Comparison of ENCODE assay signal across 16 cellular contexts in the genomic region with DNA sequence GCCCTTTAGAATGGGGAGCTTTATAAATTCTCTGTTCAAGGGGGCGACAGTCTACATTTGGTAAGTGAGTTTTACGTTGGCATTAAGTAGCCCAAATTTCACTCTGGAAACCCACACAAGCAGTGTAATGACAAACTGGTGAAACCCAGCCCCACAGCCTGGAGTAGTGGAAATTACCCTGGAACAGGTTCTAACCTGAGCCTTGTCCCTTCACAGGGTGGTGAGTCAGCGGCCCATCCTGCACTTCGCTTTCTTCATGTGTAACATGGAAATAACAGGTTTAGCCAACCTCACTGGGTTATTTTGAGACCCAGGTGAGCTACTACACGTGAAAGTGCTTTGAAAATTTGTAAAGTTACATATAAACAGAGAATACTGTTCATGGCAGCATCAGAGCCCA. TPM values are rescaled to one million over a fixed set of nuclear protein-coding genes. Genes with fewer than 3 reads are reported as not detected.
DNase-seq lines count a peak whose midpoint lies in the region; ATAC-seq and TF ChIP-seq lines count a peak whose summit lies in the region.
"Had no signal": no experiment of that assay in that cellular context is flagged by ENCODE, and none has a peak within 500 bp of the region (broad histone marks: within the 10 kb centered on the region; RNA-seq: fewer than 3 reads in every experiment).

No MANE protein-coding gene starts in this region.

- H4K8ac ChIP-seq in IMR-90 (ENCODE audit: low read depth in 2 of 2, low read length in 2 of 2) = no peak overlapping the region

- DNase-seq in IMR-90 (no peak), RWPE1 (ENCODE audit: low spot score) (peak; percentile 90), foreskin keratinocyte (peak; percentile 91 to 97), MG63 (no peak), RKO (ENCODE audit: low spot score) (no peak)
- DNase-seq: CD8-positive, alpha-beta memory T cell; EL; Kasumi-1; NCI-H1417; NCI-H2029; NCI-H510A treated with DMSO at 0.1 percent for 48 hours had no signal

- no peak for ATAC-seq in IMR-90 (ENCODE audit: low read depth)
- ATAC-seq in foreskin keratinocyte = peak; percentile 74
- no peak for ATAC-seq in HG03439 (IDR thresholded peaks at IDR 0.05; ENCODE audit: unreplicated experiment)
- ATAC-seq in GM21825 (IDR thresholded peaks at IDR 0.05; ENCODE audit: unreplicated experiment) = no peak

- H2BK15ac ChIP-seq in IMR-90 (ENCODE audit: low read depth, low read length) = no peak overlapping the region

- H2BK120ac ChIP-seq in IMR-90 (ENCODE audit: low read depth, low read length) = no peak overlapping the region

- WGBS in IMR-90 (ENCODE audit: extremely low coverage in 2 of 2, insufficient read length in 1 of 2), 2 experiments = 100% methylated on average over 1 of the region's 5 CpGs; no CpG with 5 or more reads in 1 of the 2 experiments

- TF ChIP-seq RAD21 in IMR-90 (IDR thresholded peaks at IDR 0.05; ENCODE audit: low read length) = no peak

- H3K9me1 ChIP-seq in IMR-90 (ENCODE audit: insufficient read depth, low read length) = peaks cover 8% of the 10 kb centered on the region

- no peak for TF ChIP-seq CTCF in IMR-90 (conservative IDR thresholded peaks at IDR 0.05; ENCODE audit: low read depth, low read length)
- TF ChIP-seq CTCF in RWPE1 (conservative IDR thresholded peaks at IDR 0.05; ENCODE audit: low read depth) = no peak
- TF ChIP-seq CTCF in foreskin keratinocyte (conservative IDR thresholded peaks at IDR 0.05) = peak; percentile 7

- dilution Hi-C loops in IMR-90 (cut with HindIII; ENCODE audit: low sequenced_read_pairs, unreplicated experiment) = no loop called here

- no peak overlapping the region for H3K4me2 ChIP-seq in IMR-90 (ENCODE audit: low read depth, low read length)
- H3K4me2 ChIP-seq: BLaER1 had no signal

- no peak overlapping the region for H2BK20ac ChIP-seq in IMR-90 (ENCODE audit: low read depth, low read length)

- H4K91ac ChIP-seq in IMR-90 (ENCODE audit: insufficient read depth, low read depth, low read length) = no peak overlapping the region

- H4K5ac ChIP-seq in IMR-90 (ENCODE audit: low read depth, low read length) = no peak overlapping the region

- in situ Hi-C loops in IMR-90 (cut with MboI; ENCODE audit: low sequenced_read_pairs) = no loop called here

- H3K56ac ChIP-seq in IMR-90 (ENCODE audit: extremely low read depth, insufficient read depth, low read length) = no peak overlapping the region

- peak overlapping the region; percentile 44; the same call in 1 of the 2 replicates for H2AK5ac ChIP-seq in IMR-90 (ENCODE audit: low read depth, low read length)

- no peak overlapping the region; the same call in 1 of the 2 replicates for H3K23ac ChIP-seq in IMR-90 (ENCODE audit: low read depth, low read length)

- peaks cover 14 to 42% of the 10 kb centered on the region in 2 experiments for H3K79me1 ChIP-seq in IMR-90 (ENCODE audit: low read depth in 1 of 2, low read length in 2 of 2)

- 0 out of 2 replicates have a peak overlapping the region, but pooled peaks have one; percentile 18 for H3K4ac ChIP-seq in IMR-90 (ENCODE audit: low read depth, low read length)

- H2AK9ac ChIP-seq in IMR-90 (replicated peaks; ENCODE audit: low read depth, low read length, poor library complexity) = no peak overlapping the region

- no peaks in the 10 kb centered on the region for H3K27me3 ChIP-seq in IMR-90 (ENCODE audit: control insufficient read depth, insufficient read depth, low read length)
- no peaks in the 10 kb centered on the region for H3K27me3 ChIP-seq in foreskin keratinocyte
- no peaks in the 10 kb centered on the region for H3K27me3 ChIP-seq in MG63
- H3K27me3 ChIP-seq: BLaER1 had no signal

- H3K9ac ChIP-seq in IMR-90 (ENCODE audit: low read depth, low read length) = no peak overlapping the region
- H3K9ac ChIP-seq: BLaER1 had no signal

- no peak overlapping the region for H3K18ac ChIP-seq in IMR-90 (ENCODE audit: low read depth, low read length)

- no peak overlapping the region for H2BK5ac ChIP-seq in IMR-90 (ENCODE audit: low read depth, low read length, poor library complexity, severe bottlenecking)

- peaks cover 4% of the 10 kb centered on the region; the same call in 1 of the 2 replicates for H4K20me1 ChIP-seq in IMR-90 (ENCODE audit: insufficient read depth, low read length)

- TF ChIP-seq POLR2A in IMR-90 (IDR thresholded peaks at IDR 0.05; ENCODE audit: low read depth, low read length) = no peak

- H3K9me3 ChIP-seq in IMR-90 (ENCODE audit: control insufficient read depth, insufficient read depth, low read length) (no peaks in the 10 kb centered on the region), MG63 (no peaks in the 10 kb centered on the region)
- H3K9me3 ChIP-seq: BLaER1, HAP-1 had no signal

- H3K27ac ChIP-seq in IMR-90 (ENCODE audit: insufficient read depth, low read length) (no peak overlapping the region), RWPE1 (peak overlapping the region; percentile 94), foreskin keratinocyte (peak overlapping the region; percentile 100), skin epidermis (peak overlapping the region in 19 of 21 experiments; percentile 28 to 85 (median 72))
- H3K27ac ChIP-seq: BLaER1 had no signal

- H3K4me1 ChIP-seq in IMR-90 (ENCODE audit: control insufficient read depth, insufficient read depth, low read length) = peaks cover 10% of the 10 kb centered on the region
- peaks cover 24% of the 10 kb centered on the region for H3K4me1 ChIP-seq in foreskin keratinocyte

- CTCF ChIA-PET in IMR-90 (lab: Yijun Ruan, JAX) (interaction anchor here (1.0 kb wide), 1 partner anchor 268 kb away, joined by 5 read pairs; the partner anchor contains the start of gene TIMM22), RWPE1 (lab: Yijun Ruan, JAX) (interaction anchor here (0.6 to 1.2 kb wide), 2 partner anchors 29 to 114 kb away, joined by 3 to 6 read pairs; no protein-coding TSS in a partner anchor)

- no peak overlapping the region for H2AFZ ChIP-seq in IMR-90 (replicated peaks; ENCODE audit: low read length, poor library complexity)

- POLR2A ChIA-PET in IMR-90 (lab: Charles Lee; ENCODE audit: unreplicated experiment) = no interaction called here
- POLR2A ChIA-PET in RWPE1 (lab: Yijun Ruan, JAX; ENCODE audit: low non-redundant PET) = no interaction called here

- no TSS peak for BruUV-seq in IMR-90 (replicated peaks; lab: Mats Ljungman, UMichigan)

- intact Hi-C loops in IMR-90 (cut with micrococcal nuclease) = no loop called here

- H3K14ac ChIP-seq in IMR-90 (replicated peaks; ENCODE audit: low read depth, low read length) = no peak overlapping the region

- peaks cover 1% of the 10 kb centered on the region; the same call in 1 of the 2 replicates for H3K36me3 ChIP-seq in IMR-90 (ENCODE audit: control insufficient read depth, insufficient read depth, low read length)
- H3K36me3 ChIP-seq in MG63 = no peaks in the 10 kb centered on the region
- H3K36me3 ChIP-seq: BLaER1 had no signal

- H3K4me3 ChIP-seq in IMR-90 (ENCODE audit: insufficient read depth, low read depth, low read length) = no peak overlapping the region
- no peak overlapping the region for H3K4me3 ChIP-seq in skin epidermis
- H3K4me3 ChIP-seq in MG63 = no peak overlapping the region
- H3K4me3 ChIP-seq: BLaER1, HAP-1 had no signal

TF ChIP-seq in IMR-90, 13 proteins besides CTCF, POLR2A, EP300 and RAD21 (continues in another document):
- TF ChIP-seq FOS (IDR thresholded peaks at IDR 0.05; ENCODE audit: low read depth, low read length) (no peak), SMC3 (IDR thresholded peaks at IDR 0.05; ENCODE audit: low read depth, low read length) (no peak), RCOR1 (IDR thresholded peaks at IDR 0.05; ENCODE audit: insufficient replicate concordance, low read length) (no peak), CEBPB (IDR thresholded peaks at IDR 0.05; ENCODE audit: low read depth, low read length) (no peak), MAZ (IDR thresholded peaks at IDR 0.05; ENCODE audit: borderline replicate concordance, low read depth, low read length) (no peak), NFE2L2 (IDR thresholded peaks at IDR 0.05; ENCODE audit: low read depth, low read length) (no peak)

RNA-seq across cellular contexts. Expression of gene TLCD3A, which starts 3.5 kb away (rescaled TPM):
- total RNA-seq in IMR-90 (2012; rRNA removed) (14.4 and 15.2 TPM in 2 replicates), foreskin keratinocyte (35.3 and 38.9 TPM in 2 replicates)
- polyA plus RNA-seq in IMR-90 (2012; rRNA removed) (33.3 and 35.0 TPM in 2 replicates), foreskin keratinocyte (35.4 and 39.2 TPM in 2 replicates)
- polyA plus RNA-seq in IMR-90 (2012; cell fraction: cytosol; rRNA removed) = 23.3 and 36.1 TPM in 2 replicates
- 19.6 and 20.6 TPM in 2 replicates for polyA plus RNA-seq in IMR-90 (2012; cell fraction: nucleus; rRNA removed; ENCODE audit: low replicate concordance)
- 5.7 and 6.7 TPM in 2 replicates for total RNA-seq in MG63 (2014; rRNA removed; shearing (Covaris generic); ENCODE audit: low replicate concordance)

RNA-seq across cellular contexts. Expression of gene VPS53, which starts 14.3 kb away (rescaled TPM):
- total RNA-seq in IMR-90 (2012; rRNA removed) (31.0 and 32.8 TPM in 2 replicates), foreskin keratinocyte (25.1 and 26.6 TPM in 2 replicates)
- polyA plus RNA-seq in IMR-90 (2012; rRNA removed) (19.3 and 23.4 TPM in 2 replicates), foreskin keratinocyte (6.7 and 8.3 TPM in 2 replicates)
- polyA plus RNA-seq in IMR-90 (2012; cell fraction: cytosol; rRNA removed) = 6.8 and 8.5 TPM in 2 replicates
- 14.4 and 19.3 TPM in 2 replicates for polyA plus RNA-seq in IMR-90 (2012; cell fraction: nucleus; rRNA removed; ENCODE audit: low replicate concordance)
- total RNA-seq in MG63 (2014; rRNA removed; shearing (Covaris generic); ENCODE audit: low replicate concordance) = 5.1 and 6.9 TPM in 2 replicates

RNA-seq across cellular contexts. Expression of gene GEMIN4, which starts 23.2 kb away (rescaled TPM):
- total RNA-seq in IMR-90 (2012; rRNA removed) (13.9 and 16.5 TPM in 2 replicates), foreskin keratinocyte (35.5 and 41.5 TPM in 2 replicates)
- polyA plus RNA-seq in IMR-90 (2012; rRNA removed) (18.3 and 20.4 TPM in 2 replicates), foreskin keratinocyte (24.0 and 30.6 TPM in 2 replicates)
- polyA plus RNA-seq in IMR-90 (2012; cell fraction: cytosol; rRNA removed) = 13.6 and 16.5 TPM in 2 replicates
- 29.9 and 42.3 TPM in 2 replicates for polyA plus RNA-seq in IMR-90 (2012; cell fraction: nucleus; rRNA removed; ENCODE audit: low replicate concordance)
- total RNA-seq in MG63 (2014; rRNA removed; shearing (Covaris generic); ENCODE audit: low replicate concordance) = 14.1 and 21.3 TPM in 2 replicates

RNA-seq across cellular contexts. Expression of gene GLOD4, which starts 53.2 kb away (rescaled TPM):
- total RNA-seq in IMR-90 (2012; rRNA removed) = 26.3 and 41.1 TPM in 2 replicates
- 26.5 and 36.7 TPM in 2 replicates for polyA plus RNA-seq in IMR-90 (2012; rRNA removed)
- 7.9 and 19.3 TPM in 2 replicates for polyA plus RNA-seq in IMR-90 (2012; cell fraction: cytosol; rRNA removed)
- polyA plus RNA-seq in IMR-90 (2012; cell fraction: nucleus; rRNA removed; ENCODE audit: low replicate concordance) = 10.6 and 51.9 TPM in 2 replicates
- total RNA-seq in foreskin keratinocyte = 43.9 and 48.8 TPM in 2 replicates
- 42.8 and 51.5 TPM in 2 replicates for polyA plus RNA-seq in foreskin keratinocyte
- total RNA-seq in MG63 (2014; rRNA removed; shearing (Covaris generic); ENCODE audit: low replicate concordance) = 25.9 and 27.7 TPM in 2 replicates

RNA-seq across cellular contexts. Expression of gene MRM3, which starts 53.2 kb away (rescaled TPM):
- total RNA-seq in IMR-90 (2012; rRNA removed) (15.2 and 16.1 TPM in 2 replicates), foreskin keratinocyte (12.8 and 15.2 TPM in 2 replicates)
- polyA plus RNA-seq in IMR-90 (2012; rRNA removed) (8.9 and 9.0 TPM in 2 replicates), foreskin keratinocyte (14.2 and 14.7 TPM in 2 replicates)
- polyA plus RNA-seq in IMR-90 (2012; cell fraction: cytosol; rRNA removed) = 8.3 and 10.0 TPM in 2 replicates
- polyA plus RNA-seq in IMR-90 (2012; cell fraction: nucleus; rRNA removed; ENCODE audit: low replicate concordance) = 5.4 and 7.5 TPM in 2 replicates
- 11.1 and 21.8 TPM in 2 replicates for total RNA-seq in MG63 (2014; rRNA removed; shearing (Covaris generic); ENCODE audit: low replicate concordance)

Comparison
In these comparisons a context has a peak if more than half of its experiments do, and no peak if none do; other contexts are left out.
1. DNase-seq: peak in RWPE1 (single experiment) and foreskin keratinocyte (2 of 2); none in IMR-90 (single experiment), MG63 (single experiment) and RKO (single experiment).